28 cellular contexts compared by ENCODE assay signal in genomic region chr5:33565304-33565703, GRCh38.
DNase-seq lines count a peak whose midpoint lies in the region; ATAC-seq and TF ChIP-seq lines count a peak whose summit lies in the region.
"Had no signal": no experiment of that assay in that cellular context is flagged by ENCODE, and none has a peak within 500 bp of the region (broad histone marks: within the 10 kb centered on the region; RNA-seq: fewer than 3 reads in every experiment).

No MANE protein-coding gene starts in this region.

- peak; percentile 71 for DNase-seq in NCI-H446 treated with DMSO at 0.1 percent for 48 hours (lab: John Stamatoyannopoulos, UW)
- no peak for DNase-seq in coronary artery (ENCODE audit: low spot score)
- DNase-seq in right cardiac atrium, result peak; percentile 33 to 70 (median 61)
- DNase-seq in GM23248, result no peak
- DNase-seq in esophagus muscularis mucosa (ENCODE audit: extremely low spot score), result no peak
- no peak for DNase-seq in cerebellar cortex (ENCODE audit: low spot score)
- DNase-seq: activated CD4-positive, alpha-beta T cell treated with anti-CD3 and anti-CD28 coated beads, Interleukin-2, amount 10 ng/mL, durations not matched to agents 7 days and 5 days; activated T-cell treated with anti-CD3 and anti-CD28 coated beads, Interleukin-2, amount 50 U/mL, for 4 hours; brain microvascular endothelial cell; COR-L47; DMS79; effector CD8-positive, alpha-beta T cell; foreskin melanocyte; immature natural killer cell; KBM-7; naive thymus-derived CD4-positive, alpha-beta T cell; NCI-H1417; NCI-H2081 treated with DMSO at 0.1 percent for 48 hours; NCI-H345; NCI-H774; RPMI8226; SK-N-SH; stimulated activated CD4-positive, alpha-beta T cell treated with anti-CD3 and anti-CD28 coated beads, Interleukin-2, amount 100 ng/mL, for 48 hours had no signal

- no peak overlapping the region for H2AFZ ChIP-seq in GM23248

- TF ChIP-seq CTCF in coronary artery (IDR thresholded peaks at IDR 0.05) (no peak), esophagus muscularis mucosa (IDR thresholded peaks at IDR 0.05) (no peak)

- H3K27ac ChIP-seq in coronary artery (peak overlapping the region; percentile 24 to 37), right cardiac atrium (ENCODE audit: low read length) (no peak overlapping the region), subcutaneous abdominal adipose tissue (ENCODE audit: low read depth, low read length) (peak overlapping the region; percentile 28), GM23248 (no peak overlapping the region), esophagus muscularis mucosa (replicated peaks in 1 of 4) (no peak overlapping the region)
- H3K27ac ChIP-seq: BLaER1 treated with 17β-estradiol and CSF1 and Interleukin-3, amounts not matched to agents 10 nM and 100 nM; brain microvascular endothelial cell; VCaP had no signal

- H3K9me3 ChIP-seq in right cardiac atrium (ENCODE audit: control insufficient read depth, low read length), result no peaks in the 10 kb centered on the region
- H3K9me3 ChIP-seq in subcutaneous abdominal adipose tissue (ENCODE audit: control insufficient read depth in 5 of 5, low read length in 5 of 5), result no peaks in the 10 kb centered on the region
- no peaks in the 10 kb centered on the region for H3K9me3 ChIP-seq in GM23248 (ENCODE audit: low read depth)
- no peaks in the 10 kb centered on the region for H3K9me3 ChIP-seq in esophagus muscularis mucosa
- H3K9me3 ChIP-seq: BLaER1 treated with 17β-estradiol and CSF1 and Interleukin-3, amounts not matched to agents 10 nM and 100 nM; HAP-1; SK-N-SH had no signal

- H4K20me1 ChIP-seq in GM23248 (ENCODE audit: insufficient read depth), result no peaks in the 10 kb centered on the region
- H4K20me1 ChIP-seq: BLaER1 treated with 17β-estradiol and CSF1 and Interleukin-3, amounts not matched to agents 10 nM and 100 nM had no signal

- 50% methylated on average over 4 of the region's 4 CpGs for WGBS in right cardiac atrium
- 46 to 58% methylated on average over 4 of the region's 4 CpGs for WGBS in GM23248 (ENCODE audit: low coverage in 1 of 2, low lambda C conversion rate in 2 of 2, missing lambda C conversion rate in 2 of 2), 2 experiments
- WGBS in esophagus muscularis mucosa, result 33% methylated on average over 4 of the region's 4 CpGs

- no peaks in the 10 kb centered on the region for H3K9me2 ChIP-seq in GM23248 (ENCODE audit: insufficient read depth)
- H3K9me2 ChIP-seq: SK-N-SH had no signal

- H3K36me3 ChIP-seq in subcutaneous abdominal adipose tissue (ENCODE audit: control insufficient read depth in 5 of 5, insufficient read depth in 5 of 5, low read length in 5 of 5) (peaks cover 0 to 2% (median 0%) of the 10 kb centered on the region in 5 donors), GM23248 (ENCODE audit: low read depth) (no peaks in the 10 kb centered on the region), esophagus muscularis mucosa (no peaks in the 10 kb centered on the region)
- H3K36me3 ChIP-seq: BLaER1 treated with 17β-estradiol and CSF1 and Interleukin-3, amounts not matched to agents 10 nM and 100 nM; HAP-1 had no signal

- no peak for TF ChIP-seq POLR2A in esophagus muscularis mucosa (IDR thresholded peaks at IDR 0.05; ENCODE audit: low read depth)

- H3K9ac ChIP-seq in subcutaneous abdominal adipose tissue (ENCODE audit: low read length in 5 of 5) (no peak overlapping the region), GM23248 (no peak overlapping the region)
- H3K9ac ChIP-seq: BLaER1 treated with 17β-estradiol and CSF1 and Interleukin-3, amounts not matched to agents 10 nM and 100 nM; SK-N-SH had no signal

- no peaks in the 10 kb centered on the region for H3K79me2 ChIP-seq in GM23248 (ENCODE audit: insufficient read depth)

- no peak overlapping the region for H3K4me3 ChIP-seq in coronary artery
- no peak overlapping the region for H3K4me3 ChIP-seq in right cardiac atrium (ENCODE audit: low read length)
- no peak overlapping the region for H3K4me3 ChIP-seq in subcutaneous abdominal adipose tissue (ENCODE audit: low read depth in 1 of 5, low read length in 5 of 5)
- H3K4me3 ChIP-seq in GM23248, result no peak overlapping the region
- H3K4me3 ChIP-seq in esophagus muscularis mucosa, result no peak overlapping the region
- H3K4me3 ChIP-seq: BLaER1 treated with 17β-estradiol and CSF1 and Interleukin-3, amounts not matched to agents 10 nM and 100 nM; HAP-1 had no signal

- H3K27me3 ChIP-seq in right cardiac atrium (ENCODE audit: control insufficient read depth, insufficient read depth) (no peaks in the 10 kb centered on the region), subcutaneous abdominal adipose tissue (ENCODE audit: control insufficient read depth in 5 of 5, insufficient read depth in 4 of 5, low read length in 5 of 5) (no peaks in the 10 kb centered on the region), GM23248 (replicated peaks; ENCODE audit: insufficient read depth) (no peaks in the 10 kb centered on the region), esophagus muscularis mucosa (no peaks in the 10 kb centered on the region)
- H3K27me3 ChIP-seq: BLaER1 treated with 17β-estradiol and CSF1 and Interleukin-3, amounts not matched to agents 10 nM and 100 nM; brain microvascular endothelial cell had no signal

- intact Hi-C loops in right cardiac atrium (cut with DNase I) (no loop called here), esophagus muscularis mucosa (cut with DNase I) (no loop called here)

- no peak for TF ChIP-seq EP300 in esophagus muscularis mucosa (IDR thresholded peaks at IDR 0.05)

- peak; percentile 55 to 80 for ATAC-seq in right cardiac atrium
- ATAC-seq in HG03175 (IDR thresholded peaks at IDR 0.05; ENCODE audit: unreplicated experiment), result no peak
- ATAC-seq: activated T-cell treated with anti-CD3 and anti-CD28 coated beads, Interleukin-2, amount 50 U/mL, for 4 hours; naive thymus-derived CD4-positive, alpha-beta T cell had no signal

- H3K4me2 ChIP-seq in GM23248 (ENCODE audit: unreplicated experiment), result no peak overlapping the region
- H3K4me2 ChIP-seq: SK-N-SH had no signal

- H3K4me1 ChIP-seq in right cardiac atrium (ENCODE audit: control insufficient read depth, insufficient read depth, low read length), result peaks cover 2% of the 10 kb centered on the region
- peaks cover 0 to 17% (median 13%) of the 10 kb centered on the region in 5 donors for H3K4me1 ChIP-seq in subcutaneous abdominal adipose tissue (ENCODE audit: control insufficient read depth in 5 of 5, insufficient read depth in 5 of 5, low read length in 5 of 5)
- peaks cover 7% of the 10 kb centered on the region; the same call in 1 of the 2 replicates for H3K4me1 ChIP-seq in GM23248 (ENCODE audit: insufficient read depth)
- H3K4me1 ChIP-seq in esophagus muscularis mucosa, result peaks cover 15 to 25% (median 24%) of the 10 kb centered on the region in 4 donors

- H3F3A ChIP-seq in GM23248 (ENCODE audit: insufficient read depth), result peaks cover 13% of the 10 kb centered on the region

- in situ Hi-C loops in GM23248 (cut with MboI), result no loop called here

Comparison
In these comparisons a context has a peak if more than half of its experiments do, and no peak if none do; other contexts are left out.
1. DNase-seq: peak in NCI-H446 treated with DMSO at 0.1 percent for 48 hours (single experiment) and right cardiac atrium (3 of 3); none in coronary artery (single experiment), GM23248 (single experiment), esophagus muscularis mucosa (single experiment) and cerebellar cortex (single experiment).
2. H3K27ac ChIP-seq: peak in coronary artery (2 of 2) and subcutaneous abdominal adipose tissue (single experiment); none in right cardiac atrium (single experiment), GM23248 (single experiment) and esophagus muscularis mucosa (0 of 4).